Comparison of ENCODE assay signal across 17 cellular contexts in the genomic region with DNA sequence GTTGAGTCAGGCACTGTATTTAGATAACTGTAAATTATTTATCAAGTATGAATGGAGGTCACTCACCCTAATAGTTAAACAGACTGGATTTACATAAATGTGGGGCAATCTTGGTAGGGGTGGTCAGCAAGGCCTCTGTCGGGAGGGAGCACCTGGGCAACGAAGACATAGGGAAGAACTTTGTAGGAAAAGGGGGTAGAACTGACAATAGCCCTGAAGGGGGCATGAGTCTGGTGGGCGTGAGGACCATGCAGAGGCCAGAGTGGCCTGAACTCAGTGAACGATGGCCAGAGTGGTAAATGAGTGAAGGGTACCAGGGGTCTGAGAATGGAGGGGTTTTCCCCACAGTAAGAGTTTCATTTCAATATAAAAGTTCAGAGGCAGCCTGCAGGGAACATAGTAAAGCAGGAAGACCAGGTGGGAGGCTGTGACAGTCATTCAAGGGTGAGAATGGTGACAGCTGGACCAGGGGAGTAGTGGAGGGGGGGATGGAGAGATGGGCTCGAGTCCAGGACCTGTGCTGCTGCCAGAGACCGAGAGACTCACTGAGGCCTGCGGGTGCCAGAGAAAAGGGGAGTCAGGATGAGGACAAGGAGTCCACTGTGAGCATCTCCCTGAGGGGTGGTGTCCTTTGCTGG. TPM values are rescaled to one million over a fixed set of nuclear protein-coding genes. Genes with fewer than 3 reads are reported as not detected.
DNase-seq lines count a peak whose midpoint lies in the region; ATAC-seq and TF ChIP-seq lines count a peak whose summit lies in the region.
"Had no signal": no experiment of that assay in that cellular context is flagged by ENCODE, and none has a peak within 500 bp of the region (broad histone marks: within the 10 kb centered on the region; RNA-seq: fewer than 3 reads in every experiment).

No MANE protein-coding gene starts in this region.

- H3K4me3 Mint-ChIP-seq in activated naive CD8-positive, alpha-beta T cell: peak overlapping the region; percentile 43
- H3K4me3 Mint-ChIP-seq in activated naive CD8-positive, alpha-beta T cell treated with anti-CD3 and anti-CD28 coated beads, Interleukin-2, amount 50 U/mL, for 24 hours: no peak overlapping the region
- H3K4me3 Mint-ChIP-seq in stimulated activated naive B cell treated with anti-CD40 and anti-IgM and Interleukin-4, amounts not matched to agents 10 μg/mL and 1 μg/mL and 100 μg/mL, for 72 hours: peak overlapping the region; percentile 22 to 34
- H3K4me3 Mint-ChIP-seq in naive thymus-derived CD4-positive, alpha-beta T cell: peak overlapping the region in 5 of 10 donors; percentile 13 to 93 (median 81)
- H3K4me3 Mint-ChIP-seq: dendritic cell treated with granulocyte-macrophage colony-stimulating factor and Interleukin-4, amounts not matched to agents 40 ng/mL and 50 ng/mL, for 4 days; H9 had no signal

- peaks cover 44% of the 10 kb centered on the region for H3K4me1 Mint-ChIP-seq in activated naive CD8-positive, alpha-beta T cell (ENCODE audit: low read depth)
- H3K4me1 Mint-ChIP-seq in activated naive CD8-positive, alpha-beta T cell treated with anti-CD3 and anti-CD28 coated beads, Interleukin-2, amount 50 U/mL, for 24 hours: peaks cover 34% of the 10 kb centered on the region
- H3K4me1 Mint-ChIP-seq in stimulated activated naive B cell treated with anti-CD40 and anti-IgM and Interleukin-4, amounts not matched to agents 10 μg/mL and 1 μg/mL and 100 μg/mL, for 72 hours: peaks cover 22 to 43% of the 10 kb centered on the region in 2 donors
- H3K4me1 Mint-ChIP-seq in naive thymus-derived CD4-positive, alpha-beta T cell: peaks cover 15 to 51% (median 35%) of the 10 kb centered on the region in 7 donors

- peaks cover 3% of the 10 kb centered on the region for H3K36me3 Mint-ChIP-seq in activated naive CD8-positive, alpha-beta T cell
- H3K36me3 Mint-ChIP-seq in activated naive CD8-positive, alpha-beta T cell treated with anti-CD3 and anti-CD28 coated beads, Interleukin-2, amount 50 U/mL, for 24 hours (ENCODE audit: low read depth): peaks cover 7% of the 10 kb centered on the region
- H3K36me3 Mint-ChIP-seq in stimulated activated naive B cell treated with anti-CD40 and anti-IgM and Interleukin-4, amounts not matched to agents 10 μg/mL and 1 μg/mL and 100 μg/mL, for 72 hours: peaks cover 16 to 31% of the 10 kb centered on the region in 2 donors
- peaks cover 0 to 9% (median 3%) of the 10 kb centered on the region in 5 donors for H3K36me3 Mint-ChIP-seq in naive thymus-derived CD4-positive, alpha-beta T cell

- no peaks in the 10 kb centered on the region for H3K9me3 ChIP-seq in body of pancreas
- H3K9me3 ChIP-seq in ascending aorta: no peaks in the 10 kb centered on the region
- no peaks in the 10 kb centered on the region for H3K9me3 ChIP-seq in naive thymus-derived CD4-positive, alpha-beta T cell (ENCODE audit: control insufficient read depth in 2 of 3, low read length in 3 of 3)
- H3K9me3 ChIP-seq: SK-N-SH, stomach, upper lobe of left lung had no signal

- intact Hi-C loops in body of pancreas (cut with DNase I): no loop called here
- intact Hi-C loops in ascending aorta (cut with DNase I): loop anchor here (5.0 to 10.0 kb wide), 4 partner anchors 254 to 1686 kb away; a partner anchor contains a TSS
- intact Hi-C loops in naive thymus-derived CD4-positive, alpha-beta T cell (cut with micrococcal nuclease): loop anchor here (5.0 to 10.0 kb wide), 8 partner anchors 36 to 1686 kb away; a partner anchor contains a TSS

- H3K36me3 ChIP-seq in body of pancreas (replicated peaks in 1 of 2; ENCODE audit: insufficient read depth in 1 of 2, low read depth in 2 of 2): no peaks in the 10 kb centered on the region
- H3K36me3 ChIP-seq in ascending aorta: peaks cover 0 to 3% of the 10 kb centered on the region in 2 donors
- H3K36me3 ChIP-seq in naive thymus-derived CD4-positive, alpha-beta T cell (ENCODE audit: control insufficient read depth in 2 of 3, insufficient read depth in 3 of 3, low read length in 3 of 3): peaks cover 0 to 6% (median 0%) of the 10 kb centered on the region in 3 experiments
- H3K36me3 ChIP-seq: upper lobe of left lung had no signal

- TF ChIP-seq POLR2A in body of pancreas (IDR thresholded peaks at IDR 0.05): no peak

- POLR2A ChIA-PET in naive thymus-derived CD4-positive, alpha-beta T cell (lab: Charles Lee): interaction anchor here (4.9 kb wide), 1 partner anchor 11 kb away, joined by 30 read pairs; no protein-coding TSS in a partner anchor

- H3K27me3 Mint-ChIP-seq in activated naive CD8-positive, alpha-beta T cell: no peaks in the 10 kb centered on the region
- H3K27me3 Mint-ChIP-seq in activated naive CD8-positive, alpha-beta T cell treated with anti-CD3 and anti-CD28 coated beads, Interleukin-2, amount 50 U/mL, for 24 hours: no peaks in the 10 kb centered on the region
- H3K27me3 Mint-ChIP-seq in stimulated activated naive B cell treated with anti-CD40 and anti-IgM and Interleukin-4, amounts not matched to agents 10 μg/mL and 1 μg/mL and 100 μg/mL, for 72 hours: no peaks in the 10 kb centered on the region
- no peaks in the 10 kb centered on the region for H3K27me3 Mint-ChIP-seq in naive thymus-derived CD4-positive, alpha-beta T cell

- H3K4me1 ChIP-seq in body of pancreas (peaks cover 69% of the 10 kb centered on the region), ascending aorta (peaks cover 0 to 16% of the 10 kb centered on the region in 2 donors)
- peaks cover 22 to 24% of the 10 kb centered on the region in 2 donors for H3K4me1 ChIP-seq in naive thymus-derived CD4-positive, alpha-beta T cell (ENCODE audit: control insufficient read depth in 2 of 2, insufficient read depth in 2 of 2, low read length in 2 of 2)

- no peak for DNase-seq in activated naive CD8-positive, alpha-beta T cell treated with anti-CD3 and anti-CD28 coated beads, Interleukin-2, amount 50 U/mL, for 24 hours
- peak; percentile 63 for DNase-seq in NCI-H1694 (lab: John Stamatoyannopoulos, UW)
- peak; percentile 63 to 85 (median 80) for DNase-seq in body of pancreas
- no peak for DNase-seq in stimulated activated naive B cell treated with anti-CD40 and anti-IgM and Interleukin-4, amounts not matched to agents 10 μg/mL and 1 μg/mL and 100 μg/mL, for 72 hours
- DNase-seq in ascending aorta (ENCODE audit: low spot score in 2 of 2): no peak
- DNase-seq in naive thymus-derived CD4-positive, alpha-beta T cell: no peak
- DNase-seq: H9; hippocampal formation; islet precursor cell; NCI-H1436; SK-N-SH; stimulated activated CD4-positive, alpha-beta T cell treated with anti-CD3 and anti-CD28 coated beads, Interleukin-2, amount 100 ng/mL, for 24 hours; stomach; upper lobe of left lung had no signal

- 18 to 23% methylated on average over 7 of the region's 7 CpGs for WGBS in body of pancreas, 2 donors

- CTCF ChIA-PET in naive thymus-derived CD4-positive, alpha-beta T cell (lab: Charles Lee): interaction anchor here (2.4 kb wide), 1 partner anchor 11 kb away, joined by 7 read pairs; no protein-coding TSS in a partner anchor

- no peaks in the 10 kb centered on the region for H3K27me3 ChIP-seq in body of pancreas
- H3K27me3 ChIP-seq in ascending aorta: no peaks in the 10 kb centered on the region
- H3K27me3 ChIP-seq in naive thymus-derived CD4-positive, alpha-beta T cell (ENCODE audit: control insufficient read depth in 2 of 2, insufficient read depth in 2 of 2, low read length in 2 of 2): no peaks in the 10 kb centered on the region
- H3K27me3 ChIP-seq: stomach, upper lobe of left lung had no signal

- TF ChIP-seq CTCF in body of pancreas (IDR thresholded peaks at IDR 0.05) (no peak), ascending aorta (IDR thresholded peaks at IDR 0.05) (no peak)

- H3K27ac ChIP-seq in body of pancreas (peak overlapping the region; percentile 25 to 76 (median 48)), ascending aorta (no peak overlapping the region)
- H3K27ac ChIP-seq in naive thymus-derived CD4-positive, alpha-beta T cell (ENCODE audit: low read depth, low read length): no peak overlapping the region
- H3K27ac ChIP-seq: stomach, upper lobe of left lung had no signal

- H3K4me3 ChIP-seq in body of pancreas: no peak overlapping the region
- no peak overlapping the region for H3K4me3 ChIP-seq in ascending aorta
- H3K4me3 ChIP-seq in naive thymus-derived CD4-positive, alpha-beta T cell (ENCODE audit: low read length): no peak overlapping the region
- H3K4me3 ChIP-seq: stomach, upper lobe of left lung had no signal

- H3K27ac Mint-ChIP-seq in activated naive CD8-positive, alpha-beta T cell: no peak overlapping the region
- no peak overlapping the region for H3K27ac Mint-ChIP-seq in activated naive CD8-positive, alpha-beta T cell treated with anti-CD3 and anti-CD28 coated beads, Interleukin-2, amount 50 U/mL, for 24 hours
- H3K27ac Mint-ChIP-seq in stimulated activated naive B cell treated with anti-CD40 and anti-IgM and Interleukin-4, amounts not matched to agents 10 μg/mL and 1 μg/mL and 100 μg/mL, for 72 hours: peak overlapping the region; percentile 56
- peak overlapping the region in 2 of 9 donors; percentile 2 to 46 for H3K27ac Mint-ChIP-seq in naive thymus-derived CD4-positive, alpha-beta T cell
- H3K27ac Mint-ChIP-seq: dendritic cell treated with granulocyte-macrophage colony-stimulating factor and Interleukin-4, amounts not matched to agents 40 ng/mL and 50 ng/mL, for 4 days; H9 had no signal

- no peaks in the 10 kb centered on the region for H3K9me3 Mint-ChIP-seq in activated naive CD8-positive, alpha-beta T cell (ENCODE audit: low read depth)
- no peaks in the 10 kb centered on the region for H3K9me3 Mint-ChIP-seq in activated naive CD8-positive, alpha-beta T cell treated with anti-CD3 and anti-CD28 coated beads, Interleukin-2, amount 50 U/mL, for 24 hours
- H3K9me3 Mint-ChIP-seq in stimulated activated naive B cell treated with anti-CD40 and anti-IgM and Interleukin-4, amounts not matched to agents 10 μg/mL and 1 μg/mL and 100 μg/mL, for 72 hours: no peaks in the 10 kb centered on the region
- H3K9me3 Mint-ChIP-seq in naive thymus-derived CD4-positive, alpha-beta T cell: no peaks in the 10 kb centered on the region
- H3K9me3 Mint-ChIP-seq: dendritic cell treated with granulocyte-macrophage colony-stimulating factor and Interleukin-4, amounts not matched to agents 40 ng/mL and 50 ng/mL, for 4 days; H9 had no signal

- ATAC-seq in activated naive CD8-positive, alpha-beta T cell treated with anti-CD3 and anti-CD28 coated beads, Interleukin-2, amount 50 U/mL, for 24 hours: no peak
- ATAC-seq in body of pancreas (no peak), HG02840 (IDR thresholded peaks at IDR 0.05; ENCODE audit: low FRiP score, unreplicated experiment) (no peak)
- no peak for ATAC-seq in stimulated activated naive B cell treated with anti-CD40 and anti-IgM and Interleukin-4, amounts not matched to agents 10 μg/mL and 1 μg/mL and 100 μg/mL, for 72 hours (replicated peaks)
- no peak for ATAC-seq in naive thymus-derived CD4-positive, alpha-beta T cell

RNA-seq across cellular contexts. Expression of a gene that starts 2.9 kb away (rescaled TPM):
- total RNA-seq in body of pancreas (1 to 10 TPM in 1 of 2 donors, under 1 TPM in 1; 0.78 to 2.3 TPM), ascending aorta (10.1 TPM)
- 1 to 10 TPM; 3.6 to 9.1 (median 5.4) TPM for total RNA-seq in naive thymus-derived CD4-positive, alpha-beta T cell
- polyA plus RNA-seq in naive thymus-derived CD4-positive, alpha-beta T cell: 1 to 10 TPM; 1.1 to 1.6 TPM

RNA-seq across cellular contexts. Expression of a gene that starts 3.1 kb away (rescaled TPM):
- total RNA-seq in body of pancreas (1 to 10 TPM; 4.6 to 7.0 TPM), ascending aorta (85.0 TPM)
- 10 to 100 TPM; 23.7 to 39.2 (median 35.6) TPM for total RNA-seq in naive thymus-derived CD4-positive, alpha-beta T cell
- 1 to 10 TPM; 5.0 to 7.1 TPM for polyA plus RNA-seq in naive thymus-derived CD4-positive, alpha-beta T cell

Comparison
In these comparisons a context has a peak if more than half of its experiments do, and no peak if none do; other contexts are left out.
1. DNase-seq: peak in NCI-H1694 (single experiment) and body of pancreas (4 of 4); none in activated naive CD8-positive, alpha-beta T cell treated with anti-CD3 and anti-CD28 coated beads, Interleukin-2, amount 50 U/mL, for 24 hours (single experiment), stimulated activated naive B cell treated with anti-CD40 and anti-IgM and Interleukin-4, amounts not matched to agents 10 μg/mL and 1 μg/mL and 100 μg/mL, for 72 hours (single experiment), ascending aorta (0 of 2) and naive thymus-derived CD4-positive, alpha-beta T cell (0 of 9).
2. H3K27ac ChIP-seq: peak in body of pancreas (4 of 4); none in ascending aorta (0 of 2) and naive thymus-derived CD4-positive, alpha-beta T cell (single experiment).